24 cellular contexts compared by ENCODE assay signal in genomic region chrX:53997751-53998150, GRCh38. TPM values are rescaled to one million over a fixed set of nuclear protein-coding genes. Genes with fewer than 3 reads are reported as not detected.
DNase-seq lines count a peak whose midpoint lies in the region; ATAC-seq, FAIRE-seq and TF ChIP-seq lines count a peak whose summit lies in the region.
"Had no signal": no experiment of that assay in that cellular context is flagged by ENCODE, and none has a peak within 500 bp of the region (broad histone marks: within the 10 kb centered on the region; RNA-seq: fewer than 3 reads in every experiment).

No MANE protein-coding gene starts in this region.

- ATAC-seq in left colon: peak; percentile 90
- ATAC-seq: CD8-positive, alpha-beta T cell; GM12878; HCT116 had no signal

- CTCF ChIA-PET in Caco-2 (lab: Charles Lee): no interaction called here

- FAIRE-seq in small intestine (lab: Jason Lieb, UNC): no peak
- FAIRE-seq: A204.1, D721Med, GM12878, GM19239 had no signal

- WGBS in small intestine, 3 donors: 10 to 60% (median 36%) methylated on average over 2 of the region's 2 CpGs
- WGBS in esophagus squamous epithelium, 2 donors: 86 to 94% methylated on average over 2 of the region's 2 CpGs

- no peaks in the 10 kb centered on the region for H3K4me1 ChIP-seq in Caco-2
- no peaks in the 10 kb centered on the region for H3K4me1 ChIP-seq in small intestine (ENCODE audit: control insufficient read depth in 2 of 2, insufficient read depth in 1 of 2, low read depth in 1 of 2, low read length in 1 of 2)
- no peaks in the 10 kb centered on the region for H3K4me1 ChIP-seq in esophagus squamous epithelium
- H3K4me1 ChIP-seq: BLaER1 had no signal

- H3K4me3 ChIP-seq in Caco-2 (ENCODE audit: low read depth, low read length): no peak overlapping the region
- no peak overlapping the region for H3K4me3 ChIP-seq in small intestine (ENCODE audit: low read depth in 1 of 2, low read length in 2 of 2)
- H3K4me3 ChIP-seq in esophagus squamous epithelium: no peak overlapping the region
- H3K4me3 ChIP-seq: BLaER1, GM12878, GM23248 had no signal

- H3K9me3 Mint-ChIP-seq in Caco-2 (ENCODE audit: unreplicated experiment): no peaks in the 10 kb centered on the region
- no peaks in the 10 kb centered on the region for H3K9me3 Mint-ChIP-seq in activated T-helper 2 cell treated with anti-CD3 and anti-CD28 coated beads, Interferon-gamma antibody, Interleukin-2, Interleukin-4, amounts not matched to agents 10 μg/mL and 5 μg/mL and 100 μg/mL, durations not matched to agents 14 hours and 24 hours and 36 hours
- H3K9me3 Mint-ChIP-seq: CD4-positive, CD25-positive, alpha-beta regulatory T cell; CD8-positive, alpha-beta T cell had no signal

- POLR2A ChIA-PET in Caco-2 (lab: Charles Lee): no interaction called here

- no peaks in the 10 kb centered on the region for H3K27me3 ChIP-seq in Caco-2 (replicated peaks; ENCODE audit: control insufficient read depth, insufficient read depth, low read length)
- no peaks in the 10 kb centered on the region for H3K27me3 ChIP-seq in small intestine (ENCODE audit: control insufficient read depth in 2 of 2, insufficient read depth in 2 of 2, low read length in 2 of 2)
- H3K27me3 ChIP-seq in esophagus squamous epithelium: no peaks in the 10 kb centered on the region

- H3K4me1 Mint-ChIP-seq in Caco-2 (ENCODE audit: low read depth, unreplicated experiment): peaks cover 5% of the 10 kb centered on the region
- H3K4me1 Mint-ChIP-seq in activated T-helper 2 cell treated with anti-CD3 and anti-CD28 coated beads, Interferon-gamma antibody, Interleukin-2, Interleukin-4, amounts not matched to agents 10 μg/mL and 5 μg/mL and 100 μg/mL, durations not matched to agents 14 hours and 24 hours and 36 hours (ENCODE audit: low read depth): no peaks in the 10 kb centered on the region
- H3K4me1 Mint-ChIP-seq: B cell, H9 had no signal

- no peak for TF ChIP-seq POLR2A in esophagus squamous epithelium (IDR thresholded peaks at IDR 0.05)

- TF ChIP-seq CTCF in Caco-2 (IDR thresholded peaks at IDR 0.05; ENCODE audit: insufficient read depth in 1 of 2, low read depth in 1 of 2, low read length in 1 of 2, severe bottlenecking in 1 of 2, unreplicated experiment in 1 of 2) (no peak), esophagus squamous epithelium (IDR thresholded peaks at IDR 0.05) (no peak)

- no peaks in the 10 kb centered on the region for H3K36me3 ChIP-seq in Caco-2 (ENCODE audit: control insufficient read depth, insufficient read depth, low read length)
- H3K36me3 ChIP-seq in small intestine (ENCODE audit: control insufficient read depth in 2 of 2, insufficient read depth in 2 of 2, low read length in 2 of 2): peaks cover 3 to 6% of the 10 kb centered on the region in 2 donors
- H3K36me3 ChIP-seq in esophagus squamous epithelium: peaks cover 0 to 96% (median 0%) of the 10 kb centered on the region in 3 donors

- no peak for DNase-seq in Caco-2
- no peak for DNase-seq in activated T-helper 2 cell treated with anti-CD3 and anti-CD28 coated beads, Interferon-gamma antibody, Interleukin-2, Interleukin-4, amounts not matched to agents 10 μg/mL and 5 μg/mL and 100 μg/mL, durations not matched to agents 14 hours and 24 hours and 36 hours (ENCODE audit: low spot score)
- no peak for DNase-seq in left colon
- DNase-seq in small intestine: peak; percentile 48
- no peak for DNase-seq in esophagus squamous epithelium (lab: John Stamatoyannopoulos, UW)
- DNase-seq in activated CD4-positive, CD25-positive, alpha-beta regulatory T cell (lab: John Stamatoyannopoulos, UW): no peak
- no peak for DNase-seq in NCI-H69 (lab: John Stamatoyannopoulos, UW)
- DNase-seq: CD4-positive, CD25-positive, alpha-beta regulatory T cell; CD8-positive, alpha-beta T cell; DMS 273 treated with DMSO at 0.1 percent for 48 hours; DMS79; EL; GDM1; GM23248; H9 had no signal

- H3K27ac ChIP-seq in small intestine (ENCODE audit: low read depth in 1 of 2, low read length in 1 of 2) (no peak overlapping the region), esophagus squamous epithelium (no peak overlapping the region)
- H3K27ac ChIP-seq: 22Rv1, BLaER1, C4-2B, GM23248 had no signal

- peak overlapping the region; percentile 49 for H3K27ac Mint-ChIP-seq in Caco-2 (ENCODE audit: unreplicated experiment)
- H3K27ac Mint-ChIP-seq in activated T-helper 2 cell treated with anti-CD3 and anti-CD28 coated beads, Interferon-gamma antibody, Interleukin-2, Interleukin-4, amounts not matched to agents 10 μg/mL and 5 μg/mL and 100 μg/mL, durations not matched to agents 14 hours and 24 hours and 36 hours: peak overlapping the region; percentile 42
- H3K27ac Mint-ChIP-seq: B cell; CD8-positive, alpha-beta T cell had no signal

- H3K9me3 ChIP-seq in Caco-2 (no peaks in the 10 kb centered on the region), small intestine (ENCODE audit: control insufficient read depth, low read depth) (no peaks in the 10 kb centered on the region), esophagus squamous epithelium (no peaks in the 10 kb centered on the region)
- H3K9me3 ChIP-seq: BLaER1 had no signal

- H3K27me3 Mint-ChIP-seq in Caco-2 (ENCODE audit: insufficient read depth, unreplicated experiment): no peaks in the 10 kb centered on the region
- no peaks in the 10 kb centered on the region for H3K27me3 Mint-ChIP-seq in activated T-helper 2 cell treated with anti-CD3 and anti-CD28 coated beads, Interferon-gamma antibody, Interleukin-2, Interleukin-4, amounts not matched to agents 10 μg/mL and 5 μg/mL and 100 μg/mL, durations not matched to agents 14 hours and 24 hours and 36 hours (ENCODE audit: low read depth)
- H3K27me3 Mint-ChIP-seq: B cell; CD4-positive, CD25-positive, alpha-beta regulatory T cell had no signal

- no peak overlapping the region for H3K4me3 Mint-ChIP-seq in Caco-2 (ENCODE audit: unreplicated experiment)
- H3K4me3 Mint-ChIP-seq in activated T-helper 2 cell treated with anti-CD3 and anti-CD28 coated beads, Interferon-gamma antibody, Interleukin-2, Interleukin-4, amounts not matched to agents 10 μg/mL and 5 μg/mL and 100 μg/mL, durations not matched to agents 14 hours and 24 hours and 36 hours (ENCODE audit: low read depth): no peak overlapping the region
- H3K4me3 Mint-ChIP-seq: B cell; CD4-positive, CD25-positive, alpha-beta regulatory T cell; CD8-positive, alpha-beta T cell; H9 had no signal

- intact Hi-C loops in Caco-2 (cut with micrococcal nuclease; ENCODE audit: unreplicated experiment): no loop called here
- intact Hi-C loops in activated T-helper 2 cell treated with anti-CD3 and anti-CD28 coated beads, Interferon-gamma antibody, Interleukin-2, Interleukin-4, amounts not matched to agents 10 μg/mL and 5 μg/mL and 100 μg/mL, durations not matched to agents 14 hours and 24 hours and 36 hours (cut with micrococcal nuclease): no loop called here
- intact Hi-C loops in left colon (cut with DNase I, micrococcal nuclease): no loop called here
- intact Hi-C loops in esophagus squamous epithelium (cut with DNase I): no loop called here

- no TSS peak for BruUV-seq in Caco-2 (replicated peaks; lab: Mats Ljungman, UMichigan)

- peaks cover 20% of the 10 kb centered on the region for H3K36me3 Mint-ChIP-seq in Caco-2 (ENCODE audit: insufficient read depth, unreplicated experiment)
- peaks cover 68% of the 10 kb centered on the region for H3K36me3 Mint-ChIP-seq in activated T-helper 2 cell treated with anti-CD3 and anti-CD28 coated beads, Interferon-gamma antibody, Interleukin-2, Interleukin-4, amounts not matched to agents 10 μg/mL and 5 μg/mL and 100 μg/mL, durations not matched to agents 14 hours and 24 hours and 36 hours (ENCODE audit: low read depth)

RNA-seq across cellular contexts. Expression of gene PHF8, which starts 46.5 kb away (rescaled TPM):
- total RNA-seq in Caco-2 (2022) (23.3 and 26.7 TPM in 2 replicates), left colon (10 to 100 TPM; 24.9 to 27.5 TPM), esophagus squamous epithelium (10 to 100 TPM; 20.2 to 37.4 (median 28.7) TPM)
- total RNA-seq in activated T-helper 2 cell treated with anti-CD3 and anti-CD28 coated beads, Interferon-gamma antibody, Interleukin-2, Interleukin-4, amounts not matched to agents 10 μg/mL and 5 μg/mL and 100 μg/mL, durations not matched to agents 14 hours and 24 hours and 36 hours: 41.8 and 47.5 TPM in 2 replicates
- polyA plus RNA-seq in small intestine: 1 to 10 TPM; 5.7 to 8.4 (median 6.9) TPM
